1 cellular context compared by ENCODE assay signal in genomic region chr11:2404735-2405196, GRCh38.
A peak's percentile ranks its signal among the peaks of the same experiment; 100 is the strongest.
TF ChIP-seq lines count a peak whose summit lies in the region.

No MANE protein-coding gene starts in this region.

TF ChIP-seq in HepG2, 621 proteins besides CTCF, POLR2A, EP300 and RAD21:
- TF ChIP-seq ZNF17 (CRISPR knock-in tag; IDR thresholded peaks at IDR 0.05) = no peak
- peak; percentile 65 for TF ChIP-seq AGO2 (optimal IDR thresholded peaks at IDR 0.05; ENCODE audit: low read depth, low read length)
- 0 out of 2 replicates have a peak, but pooled peaks have one; percentile 35 for TF ChIP-seq POLR2G (IDR thresholded peaks at IDR 0.05; ENCODE audit: low read depth, low read length)
- 0 out of 2 replicates have a peak, but pooled peaks have one; percentile 18 for TF ChIP-seq ZC3H13 (CRISPR knock-in tag; IDR thresholded peaks at IDR 0.05)
- TF ChIP-seq ZNF225 (CRISPR knock-in tag; IDR thresholded peaks at IDR 0.05) = no peak
- TF ChIP-seq, protein P1, sequence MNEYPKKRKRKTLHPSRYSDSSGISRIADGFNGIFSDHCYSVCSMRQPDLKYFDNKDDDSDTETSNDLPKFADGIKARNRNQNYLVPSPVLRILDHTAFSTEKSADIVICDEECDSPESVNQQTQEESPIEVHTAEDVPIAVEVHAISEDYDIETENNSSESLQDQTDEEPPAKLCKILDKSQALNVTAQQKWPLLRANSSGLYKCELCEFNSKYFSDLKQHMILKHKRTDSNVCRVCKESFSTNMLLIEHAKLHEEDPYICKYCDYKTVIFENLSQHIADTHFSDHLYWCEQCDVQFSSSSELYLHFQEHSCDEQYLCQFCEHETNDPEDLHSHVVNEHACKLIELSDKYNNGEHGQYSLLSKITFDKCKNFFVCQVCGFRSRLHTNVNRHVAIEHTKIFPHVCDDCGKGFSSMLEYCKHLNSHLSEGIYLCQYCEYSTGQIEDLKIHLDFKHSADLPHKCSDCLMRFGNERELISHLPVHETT (CRISPR knock-in tag; conservative IDR thresholded peaks at IDR 0.05) = no peak
- TF ChIP-seq RBFOX2 (IDR thresholded peaks at IDR 0.05; ENCODE audit: low read depth, low read length) = peak; percentile 53; the same call in 1 of the 2 replicates
- TF ChIP-seq AGO1 (IDR thresholded peaks at IDR 0.05; ENCODE audit: low read depth, low read length, poor library complexity, severe bottlenecking) = peak; percentile 70
- no peak for TF ChIP-seq ZNF281 (CRISPR knock-in tag; IDR thresholded peaks at IDR 0.05; ENCODE audit: borderline replicate concordance)
- no peak for TF ChIP-seq ZNF367 (CRISPR knock-in tag; IDR thresholded peaks at IDR 0.05; ENCODE audit: borderline replicate concordance)
- no peak for TF ChIP-seq KMT2A (CRISPR knock-in tag; IDR thresholded peaks at IDR 0.05)
- no peak for TF ChIP-seq ZNF652 (CRISPR knock-in tag; IDR thresholded peaks at IDR 0.05; ENCODE audit: borderline replicate concordance, low read depth)
- TF ChIP-seq, protein P2, sequence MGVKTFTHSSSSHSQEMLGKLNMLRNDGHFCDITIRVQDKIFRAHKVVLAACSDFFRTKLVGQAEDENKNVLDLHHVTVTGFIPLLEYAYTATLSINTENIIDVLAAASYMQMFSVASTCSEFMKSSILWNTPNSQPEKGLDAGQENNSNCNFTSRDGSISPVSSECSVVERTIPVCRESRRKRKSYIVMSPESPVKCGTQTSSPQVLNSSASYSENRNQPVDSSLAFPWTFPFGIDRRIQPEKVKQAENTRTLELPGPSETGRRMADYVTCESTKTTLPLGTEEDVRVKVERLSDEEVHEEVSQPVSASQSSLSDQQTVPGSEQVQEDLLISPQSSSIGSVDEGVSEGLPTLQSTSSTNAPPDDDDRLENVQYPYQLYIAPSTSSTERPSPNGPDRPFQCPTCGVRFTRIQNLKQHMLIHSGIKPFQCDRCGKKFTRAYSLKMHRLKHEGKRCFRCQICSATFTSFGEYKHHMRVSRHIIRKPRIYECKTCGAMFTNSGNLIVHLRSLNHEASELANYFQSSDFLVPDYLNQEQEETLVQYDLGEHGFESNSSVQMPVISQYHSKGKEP (CRISPR knock-in tag; IDR thresholded peaks at IDR 0.05) = no peak
